In the genomic region with DNA sequence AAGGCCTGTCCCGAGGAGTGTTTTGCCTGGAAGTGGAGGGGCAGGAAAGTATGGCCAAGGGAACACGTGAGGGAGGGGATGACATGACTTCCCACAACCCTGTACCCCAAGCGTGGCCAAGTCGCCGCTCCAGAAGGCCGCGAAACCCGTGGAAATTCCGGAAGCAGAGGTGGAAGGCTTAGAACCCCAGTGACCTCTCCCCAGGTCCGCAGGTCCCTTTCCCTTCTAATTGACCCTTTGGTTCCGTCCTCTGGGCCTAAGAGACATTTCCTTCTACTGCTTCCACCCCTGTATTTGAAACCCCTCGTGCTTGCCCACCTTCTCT, we compare ENCODE assay signal across 8 cellular contexts. TPM values are rescaled to one million over a fixed set of nuclear protein-coding genes. Genes with fewer than 3 reads are reported as not detected.
DNase-seq lines count a peak whose midpoint lies in the region; ATAC-seq and TF ChIP-seq lines count a peak whose summit lies in the region.

No MANE protein-coding gene starts in this region.

- H3K36me3 Mint-ChIP-seq in T-helper 17 cell (ENCODE audit: low read depth) = no peaks in the 10 kb centered on the region

- TF ChIP-seq CTCF in fibroblast of pulmonary artery (IDR thresholded peaks at IDR 0.05; ENCODE audit: low read length, missing control alignments) = no peak
- no peak for TF ChIP-seq CTCF in retinal pigment epithelial cell (conservative IDR thresholded peaks at IDR 0.05; ENCODE audit: low read depth, low read length)

- no peak for DNase-seq in T-helper 17 cell
- DNase-seq in fibroblast of pulmonary artery (ENCODE audit: low read depth) = no peak
- no peak for DNase-seq in retinal pigment epithelial cell (ENCODE audit: low read depth)
- DNase-seq in glomerular visceral epithelial cell (ENCODE audit: extremely low spot score) = no peak
- DNase-seq in posterior vena cava (ENCODE audit: low spot score) = no peak
- DNase-seq in A172 (ENCODE audit: low spot score) = no peak

- no peak overlapping the region for H3K4me3 Mint-ChIP-seq in T-helper 17 cell

- H3K4me3 ChIP-seq in GM08714 (ENCODE audit: low read length) (peak overlapping the region; percentile 88; the same call in 1 of the 2 replicates), fibroblast of pulmonary artery (replicated peaks; ENCODE audit: low read depth, low read length) (peak overlapping the region; percentile 91), retinal pigment epithelial cell (ENCODE audit: low read length) (peak overlapping the region; percentile 92)

- ATAC-seq in T-helper 17 cell (no peak), GM19324 (IDR thresholded peaks at IDR 0.05; ENCODE audit: low FRiP score, unreplicated experiment) (no peak)

- H3K9me3 ChIP-seq in T-helper 17 cell (ENCODE audit: control insufficient read depth, low read length, poor library complexity, severe bottlenecking) = no peaks in the 10 kb centered on the region

- H3K27ac Mint-ChIP-seq in T-helper 17 cell = peak overlapping the region; percentile 29

- no peaks in the 10 kb centered on the region for H3K27me3 Mint-ChIP-seq in T-helper 17 cell

- intact Hi-C loops in posterior vena cava (cut with DNase I) = loop anchor here (5.0 to 10.0 kb wide), 2 partner anchors 53 to 55 kb away; a partner anchor contains a TSS

- H3K4me1 Mint-ChIP-seq in T-helper 17 cell = peaks cover 20% of the 10 kb centered on the region

RNA-seq across cellular contexts. Expression of a gene that starts 0.5 kb away (rescaled TPM):
- total RNA-seq in T-helper 17 cell = 10 to 100 TPM; 37.6 to 45.3 TPM
- 10 to 100 TPM; 42.4 TPM for total RNA-seq in posterior vena cava
- total RNA-seq in A172 (2014; rRNA removed; shearing (Covaris generic)) = 92.6 and 99.4 TPM in 2 replicates

RNA-seq across cellular contexts. Expression of a gene that starts 39.8 kb away (rescaled TPM):
- 1 to 10 TPM in 1 of 2 donors, under 1 TPM in 1; 0.85 to 4.3 TPM for total RNA-seq in T-helper 17 cell
- total RNA-seq in posterior vena cava = 1 to 10 TPM; 6.9 to 8.1 TPM
- 0.14 TPM in 1 of 2 replicates, not detected in the other for total RNA-seq in A172 (2014; rRNA removed; shearing (Covaris generic))

RNA-seq across cellular contexts. Expression of a gene that starts 56.2 kb away (rescaled TPM):
- total RNA-seq in T-helper 17 cell (10 to 100 TPM; 12.9 to 13.9 TPM), posterior vena cava (10 to 100 TPM; 11.0 to 13.0 TPM)
- total RNA-seq in A172 (2014; rRNA removed; shearing (Covaris generic)) = 11.7 and 15.7 TPM in 2 replicates
